ENCODE assay signal across 14 cellular contexts in the genomic region with DNA sequence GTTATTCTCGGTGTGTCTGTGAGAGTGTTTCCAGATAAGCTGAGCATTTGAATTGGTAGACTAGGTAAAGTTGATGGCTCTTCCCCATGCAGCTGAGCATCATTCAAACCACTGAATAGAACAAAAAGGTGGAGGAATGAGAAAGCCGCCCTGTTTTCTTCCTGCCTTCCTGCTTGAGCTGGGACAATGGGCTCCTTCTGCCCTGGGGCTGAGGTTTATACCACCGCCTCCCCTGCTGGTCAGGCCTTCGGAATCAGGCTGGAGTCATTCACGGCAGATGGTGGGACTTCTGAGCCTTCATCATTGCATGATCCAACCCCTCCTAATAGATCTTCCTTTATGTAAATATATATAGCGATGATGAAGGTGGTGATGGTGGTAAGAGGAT.
"Had no signal": no experiment of that assay in that cellular context is flagged by ENCODE, and none has a peak within 500 bp of the region (broad histone marks: within the 10 kb centered on the region; RNA-seq: fewer than 3 reads in every experiment).

No MANE protein-coding gene starts in this region.

- H3K27ac ChIP-seq: ascending aorta, brain microvascular endothelial cell, left ventricle myocardium inferior, ovary, right lobe of liver, uterus had no signal

- H3K27me3 ChIP-seq: ascending aorta, brain microvascular endothelial cell, ovary, right lobe of liver, uterus had no signal

- H3K4me1 ChIP-seq: ascending aorta, left ventricle myocardium inferior, right lobe of liver, uterus had no signal

- DNase-seq: activated CD4-positive, CD25-positive, alpha-beta regulatory T cell; activated CD8-positive, alpha-beta T cell treated with anti-CD3 and anti-CD28 coated beads, Interleukin-2, amount 10 ng/mL, durations not matched to agents 7 days and 5 days; activated effector memory CD4-positive, alpha-beta T cell treated with Interleukin-2 at 50 U/mL for 16 hours; activated naive CD8-positive, alpha-beta T cell treated with anti-CD3 and anti-CD28 coated beads, Interleukin-2, amount 10 ng/mL, durations not matched to agents 7 days and 5 days; brain microvascular endothelial cell; left ventricle myocardium inferior; naive thymus-derived CD4-positive, alpha-beta T cell; ovary; right lobe of liver; substantia nigra; uterus had no signal

- H3K36me3 ChIP-seq: ascending aorta, brain microvascular endothelial cell, left ventricle myocardium inferior, ovary, right lobe of liver, uterus had no signal

- ATAC-seq: activated CD8-positive, alpha-beta T cell treated with anti-CD3 and anti-CD28 coated beads, Interleukin-2, amount 10 ng/mL, durations not matched to agents 7 days and 5 days; naive thymus-derived CD4-positive, alpha-beta T cell; right lobe of liver; stimulated activated memory B cell treated with anti-CD40 and anti-IgM and Interleukin-4, amounts not matched to agents 10 μg/mL and 1 μg/mL and 100 μg/mL, for 72 hours had no signal

- H3K9me3 ChIP-seq: ascending aorta, left ventricle myocardium inferior, ovary, right lobe of liver, uterus had no signal

- H3K4me3 ChIP-seq: ascending aorta, left ventricle myocardium inferior, ovary, right lobe of liver, skin epidermis, uterus had no signal
